1 cellular context compared by ENCODE assay signal in the genomic region with DNA sequence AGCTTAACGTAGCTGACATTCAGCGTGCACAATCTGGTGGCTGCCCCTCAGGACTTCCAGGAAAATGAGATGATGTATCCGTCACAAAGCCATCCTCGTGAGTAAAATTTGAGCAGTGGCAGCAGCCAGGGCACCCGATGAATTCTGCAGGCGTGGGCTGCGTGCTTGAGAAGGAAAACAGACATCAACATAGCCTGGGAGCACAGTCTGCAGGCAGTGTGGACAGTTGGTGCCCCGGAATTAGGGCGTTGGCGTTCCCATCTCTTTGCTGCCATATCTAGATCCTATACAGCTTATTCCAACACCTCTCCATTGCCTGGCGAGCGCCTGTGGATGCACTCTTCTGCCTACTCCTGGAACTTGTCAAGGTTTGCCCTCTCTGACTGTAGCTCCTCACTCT.
TF ChIP-seq lines count a peak whose summit lies in the region.

No MANE protein-coding gene starts in this region.

TF ChIP-seq in H1, 55 proteins besides CTCF, POLR2A, EP300 and RAD21:
- TF ChIP-seq, protein P1, sequence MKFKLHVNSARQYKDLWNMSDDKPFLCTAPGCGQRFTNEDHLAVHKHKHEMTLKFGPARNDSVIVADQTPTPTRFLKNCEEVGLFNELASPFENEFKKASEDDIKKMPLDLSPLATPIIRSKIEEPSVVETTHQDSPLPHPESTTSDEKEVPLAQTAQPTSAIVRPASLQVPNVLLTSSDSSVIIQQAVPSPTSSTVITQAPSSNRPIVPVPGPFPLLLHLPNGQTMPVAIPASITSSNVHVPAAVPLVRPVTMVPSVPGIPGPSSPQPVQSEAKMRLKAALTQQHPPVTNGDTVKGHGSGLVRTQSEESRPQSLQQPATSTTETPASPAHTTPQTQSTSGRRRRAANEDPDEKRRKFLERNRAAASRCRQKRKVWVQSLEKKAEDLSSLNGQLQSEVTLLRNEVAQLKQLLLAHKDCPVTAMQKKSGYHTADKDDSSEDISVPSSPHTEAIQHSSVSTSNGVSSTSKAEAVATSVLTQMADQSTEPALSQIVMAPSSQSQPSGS (IDR thresholded peaks at IDR 0.05; ENCODE audit: low read length), result no peak
- TF ChIP-seq KDM1A (IDR thresholded peaks at IDR 0.05; ENCODE audit: borderline replicate concordance, low read length) (no peak), NANOG (IDR thresholded peaks at IDR 0.05; ENCODE audit: insufficient read depth, low read depth, low read length, poor library complexity, severe bottlenecking) (no peak), HDAC6 (IDR thresholded peaks at IDR 0.05; ENCODE audit: low read depth, low read length) (no peak), SIN3A (conservative IDR thresholded peaks at IDR 0.05 in 1 of 2, IDR thresholded peaks at IDR 0.05 in 1 of 2; ENCODE audit: low read depth in 1 of 2, low read length in 2 of 2) (no peak), RBBP5 (IDR thresholded peaks at IDR 0.05; ENCODE audit: borderline replicate concordance, low read depth, low read length) (no peak), SUZ12 (IDR thresholded peaks at IDR 0.05; ENCODE audit: low read length) (no peak), CTBP2 (IDR thresholded peaks at IDR 0.05; ENCODE audit: borderline replicate concordance, insufficient read depth, insufficient read length, low read length) (no peak), JUND (IDR thresholded peaks at IDR 0.05; ENCODE audit: low read length) (no peak), EGR1 (IDR thresholded peaks at IDR 0.05; ENCODE audit: borderline replicate concordance, low read depth, low read length) (no peak)
- TF ChIP-seq, protein P2, sequence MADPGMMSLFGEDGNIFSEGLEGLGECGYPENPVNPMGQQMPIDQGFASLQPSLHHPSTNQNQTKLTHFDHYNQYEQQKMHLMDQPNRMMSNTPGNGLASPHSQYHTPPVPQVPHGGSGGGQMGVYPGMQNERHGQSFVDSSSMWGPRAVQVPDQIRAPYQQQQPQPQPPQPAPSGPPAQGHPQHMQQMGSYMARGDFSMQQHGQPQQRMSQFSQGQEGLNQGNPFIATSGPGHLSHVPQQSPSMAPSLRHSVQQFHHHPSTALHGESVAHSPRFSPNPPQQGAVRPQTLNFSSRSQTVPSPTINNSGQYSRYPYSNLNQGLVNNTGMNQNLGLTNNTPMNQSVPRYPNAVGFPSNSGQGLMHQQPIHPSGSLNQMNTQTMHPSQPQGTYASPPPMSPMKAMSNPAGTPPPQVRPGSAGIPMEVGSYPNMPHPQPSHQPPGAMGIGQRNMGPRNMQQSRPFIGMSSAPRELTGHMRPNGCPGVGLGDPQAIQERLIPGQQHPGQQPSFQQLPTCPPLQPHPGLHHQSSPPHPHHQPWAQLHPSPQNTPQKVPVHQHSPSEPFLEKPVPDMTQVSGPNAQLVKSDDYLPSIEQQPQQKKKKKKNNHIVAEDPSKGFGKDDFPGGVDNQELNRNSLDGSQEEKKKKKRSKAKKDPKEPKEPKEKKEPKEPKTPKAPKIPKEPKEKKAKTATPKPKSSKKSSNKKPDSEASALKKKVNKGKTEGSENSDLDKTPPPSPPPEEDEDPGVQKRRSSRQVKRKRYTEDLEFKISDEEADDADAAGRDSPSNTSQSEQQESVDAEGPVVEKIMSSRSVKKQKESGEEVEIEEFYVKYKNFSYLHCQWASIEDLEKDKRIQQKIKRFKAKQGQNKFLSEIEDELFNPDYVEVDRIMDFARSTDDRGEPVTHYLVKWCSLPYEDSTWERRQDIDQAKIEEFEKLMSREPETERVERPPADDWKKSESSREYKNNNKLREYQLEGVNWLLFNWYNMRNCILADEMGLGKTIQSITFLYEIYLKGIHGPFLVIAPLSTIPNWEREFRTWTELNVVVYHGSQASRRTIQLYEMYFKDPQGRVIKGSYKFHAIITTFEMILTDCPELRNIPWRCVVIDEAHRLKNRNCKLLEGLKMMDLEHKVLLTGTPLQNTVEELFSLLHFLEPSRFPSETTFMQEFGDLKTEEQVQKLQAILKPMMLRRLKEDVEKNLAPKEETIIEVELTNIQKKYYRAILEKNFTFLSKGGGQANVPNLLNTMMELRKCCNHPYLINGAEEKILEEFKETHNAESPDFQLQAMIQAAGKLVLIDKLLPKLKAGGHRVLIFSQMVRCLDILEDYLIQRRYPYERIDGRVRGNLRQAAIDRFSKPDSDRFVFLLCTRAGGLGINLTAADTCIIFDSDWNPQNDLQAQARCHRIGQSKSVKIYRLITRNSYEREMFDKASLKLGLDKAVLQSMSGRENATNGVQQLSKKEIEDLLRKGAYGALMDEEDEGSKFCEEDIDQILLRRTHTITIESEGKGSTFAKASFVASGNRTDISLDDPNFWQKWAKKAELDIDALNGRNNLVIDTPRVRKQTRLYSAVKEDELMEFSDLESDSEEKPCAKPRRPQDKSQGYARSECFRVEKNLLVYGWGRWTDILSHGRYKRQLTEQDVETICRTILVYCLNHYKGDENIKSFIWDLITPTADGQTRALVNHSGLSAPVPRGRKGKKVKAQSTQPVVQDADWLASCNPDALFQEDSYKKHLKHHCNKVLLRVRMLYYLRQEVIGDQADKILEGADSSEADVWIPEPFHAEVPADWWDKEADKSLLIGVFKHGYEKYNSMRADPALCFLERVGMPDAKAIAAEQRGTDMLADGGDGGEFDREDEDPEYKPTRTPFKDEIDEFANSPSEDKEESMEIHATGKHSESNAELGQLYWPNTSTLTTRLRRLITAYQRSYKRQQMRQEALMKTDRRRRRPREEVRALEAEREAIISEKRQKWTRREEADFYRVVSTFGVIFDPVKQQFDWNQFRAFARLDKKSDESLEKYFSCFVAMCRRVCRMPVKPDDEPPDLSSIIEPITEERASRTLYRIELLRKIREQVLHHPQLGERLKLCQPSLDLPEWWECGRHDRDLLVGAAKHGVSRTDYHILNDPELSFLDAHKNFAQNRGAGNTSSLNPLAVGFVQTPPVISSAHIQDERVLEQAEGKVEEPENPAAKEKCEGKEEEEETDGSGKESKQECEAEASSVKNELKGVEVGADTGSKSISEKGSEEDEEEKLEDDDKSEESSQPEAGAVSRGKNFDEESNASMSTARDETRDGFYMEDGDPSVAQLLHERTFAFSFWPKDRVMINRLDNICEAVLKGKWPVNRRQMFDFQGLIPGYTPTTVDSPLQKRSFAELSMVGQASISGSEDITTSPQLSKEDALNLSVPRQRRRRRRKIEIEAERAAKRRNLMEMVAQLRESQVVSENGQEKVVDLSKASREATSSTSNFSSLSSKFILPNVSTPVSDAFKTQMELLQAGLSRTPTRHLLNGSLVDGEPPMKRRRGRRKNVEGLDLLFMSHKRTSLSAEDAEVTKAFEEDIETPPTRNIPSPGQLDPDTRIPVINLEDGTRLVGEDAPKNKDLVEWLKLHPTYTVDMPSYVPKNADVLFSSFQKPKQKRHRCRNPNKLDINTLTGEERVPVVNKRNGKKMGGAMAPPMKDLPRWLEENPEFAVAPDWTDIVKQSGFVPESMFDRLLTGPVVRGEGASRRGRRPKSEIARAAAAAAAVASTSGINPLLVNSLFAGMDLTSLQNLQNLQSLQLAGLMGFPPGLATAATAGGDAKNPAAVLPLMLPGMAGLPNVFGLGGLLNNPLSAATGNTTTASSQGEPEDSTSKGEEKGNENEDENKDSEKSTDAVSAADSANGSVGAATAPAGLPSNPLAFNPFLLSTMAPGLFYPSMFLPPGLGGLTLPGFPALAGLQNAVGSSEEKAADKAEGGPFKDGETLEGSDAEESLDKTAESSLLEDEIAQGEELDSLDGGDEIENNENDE (IDR thresholded peaks at IDR 0.05; ENCODE audit: insufficient replicate concordance, low read length), result no peak
